Comparison of ENCODE assay signal across 8 cellular contexts in genomic region chr5:177447066-177447610, GRCh38. TPM values are rescaled to one million over a fixed set of nuclear protein-coding genes. Genes with fewer than 3 reads are reported as not detected.
DNase-seq lines count a peak whose midpoint lies in the region; ATAC-seq, FAIRE-seq and TF ChIP-seq lines count a peak whose summit lies in the region.

No MANE protein-coding gene starts in this region.

- H3K4me1 ChIP-seq in ACC112 (ENCODE audit: control insufficient read depth, insufficient read depth, low read length, unreplicated experiment) (peaks cover 11% of the 10 kb centered on the region), endothelial cell of umbilical vein (ENCODE audit: control insufficient read depth, extremely low read depth, insufficient read depth, low read length) (peaks cover 14% of the 10 kb centered on the region), muscle layer of colon (ENCODE audit: insufficient read depth, low read length) (peaks cover 15% of the 10 kb centered on the region), testis (peaks cover 16% of the 10 kb centered on the region)

- peak; percentile 31 for ATAC-seq in GM18517 (IDR thresholded peaks at IDR 0.05; ENCODE audit: unreplicated experiment)
- peak; percentile 34 for ATAC-seq in HG03039 (IDR thresholded peaks at IDR 0.05; ENCODE audit: unreplicated experiment)

- H3K36me3 ChIP-seq in ACC112 (ENCODE audit: insufficient read depth, low read length) (no peaks in the 10 kb centered on the region), endothelial cell of umbilical vein (ENCODE audit: control insufficient read depth in 2 of 2, extremely low read depth in 1 of 2, insufficient read depth in 2 of 2, low read length in 2 of 2) (peaks cover 0 to 1% of the 10 kb centered on the region in 2 experiments), muscle layer of colon (ENCODE audit: insufficient read depth, low read length) (peaks cover 5% of the 10 kb centered on the region), testis (ENCODE audit: low read depth, missing control alignments) (no peaks in the 10 kb centered on the region)

- H3K79me2 ChIP-seq in ACC112 (ENCODE audit: control insufficient read depth, insufficient read depth, low read length, unreplicated experiment) = peaks cover 8% of the 10 kb centered on the region
- no peaks in the 10 kb centered on the region for H3K79me2 ChIP-seq in endothelial cell of umbilical vein (ENCODE audit: control insufficient read depth, insufficient read depth, low read length)

- no TSS peak for BruUV-seq in endothelial cell of umbilical vein (replicated peaks; lab: Mats Ljungman, UMichigan)

- TF ChIP-seq POLR2A in endothelial cell of umbilical vein (IDR thresholded peaks at IDR 0.05; ENCODE audit: low read depth, low read length) (no peak), testis (IDR thresholded peaks at IDR 0.05) (no peak)

- intact Hi-C loops in endothelial cell of umbilical vein (cut with micrococcal nuclease) (no loop called here), testis (cut with DNase I; ENCODE audit: low total_unique reads) (no loop called here)

- DNase-seq in NCI-H226 (peak; percentile 52), endothelial cell of umbilical vein (ENCODE audit: low read depth, low spot score) (no peak), testis (peak; percentile 71)
- DNase-seq in activated CD8-positive, alpha-beta memory T cell treated with anti-CD3 and anti-CD28 coated beads for 4 hours (ENCODE audit: low read depth in 2 of 2) = peak; percentile 31 to 45

- TF ChIP-seq CTCF in endothelial cell of umbilical vein (IDR thresholded peaks at IDR 0.05; ENCODE audit: extremely low read depth in 1 of 2, insufficient read depth in 1 of 2, low read depth in 1 of 2, low read length in 2 of 2) (no peak), testis (IDR thresholded peaks at IDR 0.05) (no peak)

- POLR2A ChIA-PET in endothelial cell of umbilical vein (lab: Charles Lee) = interaction anchor here (0.6 to 1.5 kb wide), 4 partner anchors 8 to 50 kb away, joined by 3 to 7 read pairs (median 4); partner anchors contain the start of genes GRK6 and PDLIM7

- H3K27ac ChIP-seq in ACC112 (ENCODE audit: low read depth, low read length) (peak overlapping the region; percentile 91), endothelial cell of umbilical vein (ENCODE audit: insufficient read depth, low read depth, low read length) (no peak overlapping the region), muscle layer of colon (ENCODE audit: low read depth, low read length) (no peak overlapping the region), testis (no peak overlapping the region)

- H3K9me1 ChIP-seq in endothelial cell of umbilical vein (replicated peaks; ENCODE audit: control insufficient read depth, extremely low read depth, insufficient read depth, low read length) = no peaks in the 10 kb centered on the region

- FAIRE-seq in endothelial cell of umbilical vein (lab: Jason Lieb, UNC) = no peak

- H2AFZ ChIP-seq in ACC112 (ENCODE audit: low read length, unreplicated experiment) = peak overlapping the region; percentile 79
- peak overlapping the region; percentile 43 for H2AFZ ChIP-seq in endothelial cell of umbilical vein (ENCODE audit: low read depth, low read length)

- H3K9me3 ChIP-seq in endothelial cell of umbilical vein (replicated peaks; ENCODE audit: control insufficient read depth, insufficient read depth, low read length) (no peaks in the 10 kb centered on the region), muscle layer of colon (ENCODE audit: low read length) (no peaks in the 10 kb centered on the region), testis (no peaks in the 10 kb centered on the region)

- H3K4me3 ChIP-seq in ACC112 (ENCODE audit: low read depth, low read length) = peak overlapping the region; percentile 95
- H3K4me3 ChIP-seq in endothelial cell of umbilical vein (replicated peaks in 1 of 3; ENCODE audit: insufficient read depth in 1 of 3, low read depth in 1 of 3, low read length in 3 of 3) = peak overlapping the region; percentile 11 to 58 (median 18)
- H3K4me3 ChIP-seq in muscle layer of colon (ENCODE audit: low read depth in 1 of 2, low read length in 2 of 2) = peak overlapping the region; percentile 48 to 56
- H3K4me3 ChIP-seq in testis = peak overlapping the region; percentile 59 to 65

- H3K27me3 ChIP-seq in ACC112 (ENCODE audit: insufficient read depth, low read length) = no peaks in the 10 kb centered on the region
- H3K27me3 ChIP-seq in endothelial cell of umbilical vein (ENCODE audit: control insufficient read depth in 2 of 2, insufficient read depth in 2 of 2, low read length in 2 of 2) = no peaks in the 10 kb centered on the region
- peaks cover 37 to 52% of the 10 kb centered on the region in 2 donors for H3K27me3 ChIP-seq in muscle layer of colon (ENCODE audit: control insufficient read depth in 1 of 2, insufficient read depth in 2 of 2, low read length in 2 of 2)
- no peaks in the 10 kb centered on the region for H3K27me3 ChIP-seq in testis

- dilution Hi-C loops in endothelial cell of umbilical vein (cut with MboI; ENCODE audit: extremely low pct_ligation_motif_present, low sequenced_read_pairs) = no loop called here

- WGBS in testis, 2 donors = 1% methylated on average over 30 of the region's 52 CpGs; no CpG with 5 or more reads in 1 of the 2 donors

- H3K9ac ChIP-seq in endothelial cell of umbilical vein (replicated peaks; ENCODE audit: extremely low read depth, insufficient read depth, low read length) (peak overlapping the region; percentile 52), muscle layer of colon (ENCODE audit: low read length) (no peak overlapping the region)

- no peaks in the 10 kb centered on the region for H4K20me1 ChIP-seq in endothelial cell of umbilical vein (replicated peaks; ENCODE audit: control insufficient read depth, extremely low read depth, insufficient read depth, low read length)

- CTCF ChIA-PET in endothelial cell of umbilical vein (lab: Charles Lee) = interaction anchor here (0.8 to 13.5 kb wide), 12 partner anchors 8 to 137 kb away, joined by 3 to 288 read pairs (median 6); partner anchors contain the start of genes GRK6 and PFN3

- H3K4me2 ChIP-seq in endothelial cell of umbilical vein (ENCODE audit: insufficient read depth, low read length) = peak overlapping the region; percentile 65

RNA-seq across cellular contexts. Expression of gene PRR7, which starts 0.5 kb away (rescaled TPM):
- total RNA-seq in endothelial cell of umbilical vein = 5.7 and 6.5 TPM in 2 replicates
- polyA plus RNA-seq in endothelial cell of umbilical vein = 6.6 and 10.5 TPM in 2 replicates
- 1.9 and 4.7 TPM in 2 replicates for polyA plus RNA-seq in endothelial cell of umbilical vein (2011; cell fraction: cytosol; rRNA removed)
- 1.9 and 2.6 TPM in 2 replicates for polyA plus RNA-seq in endothelial cell of umbilical vein (2011; cell fraction: nucleus; rRNA removed)
- polyA plus RNA-seq in endothelial cell of umbilical vein (2012) = 2.6 and 4.7 TPM in 2 replicates
- 0.38 and 0.63 TPM in 2 replicates for polyA minus RNA-seq in endothelial cell of umbilical vein
- 6.8 TPM for polyA minus RNA-seq in endothelial cell of umbilical vein (2011; cell fraction: cytosol; rRNA and poly(A)+ RNA removed)
- polyA minus RNA-seq in endothelial cell of umbilical vein (2011; cell fraction: nucleus; rRNA and poly(A)+ RNA removed) = 0.53 and 1.8 TPM in 2 replicates
- total RNA-seq in testis = 10 to 100 TPM; 19.9 to 23.2 TPM
- 2.8 TPM for polyA plus RNA-seq in testis (ENCODE audit: insufficient read depth, low read depth, low replicate concordance)

RNA-seq across cellular contexts. Expression of gene GRK6, which starts 20.7 kb away (rescaled TPM):
- total RNA-seq in endothelial cell of umbilical vein = 36.4 and 37.0 TPM in 2 replicates
- polyA plus RNA-seq in endothelial cell of umbilical vein = 22.9 and 28.9 TPM in 2 replicates
- polyA plus RNA-seq in endothelial cell of umbilical vein (2011; cell fraction: cytosol; rRNA removed) = 26.5 and 28.2 TPM in 2 replicates
- 28.5 and 31.3 TPM in 2 replicates for polyA plus RNA-seq in endothelial cell of umbilical vein (2011; cell fraction: nucleus; rRNA removed)
- 20.7 and 22.4 TPM in 2 replicates for polyA plus RNA-seq in endothelial cell of umbilical vein (2012)
- 17.0 and 32.8 TPM in 2 replicates for polyA minus RNA-seq in endothelial cell of umbilical vein
- 11.3 TPM for polyA minus RNA-seq in endothelial cell of umbilical vein (2011; cell fraction: cytosol; rRNA and poly(A)+ RNA removed)
- 14.8 and 26.7 TPM in 2 replicates for polyA minus RNA-seq in endothelial cell of umbilical vein (2011; cell fraction: nucleus; rRNA and poly(A)+ RNA removed)
- 10 to 100 TPM; 51.8 to 57.0 TPM for total RNA-seq in testis
- 32.6 TPM for polyA plus RNA-seq in testis (ENCODE audit: insufficient read depth, low read depth, low replicate concordance)

RNA-seq across cellular contexts. Expression of gene DBN1, which starts 26.3 kb away (rescaled TPM):
- total RNA-seq in endothelial cell of umbilical vein (310 and 336 TPM in 2 replicates), testis (10 to 100 TPM; 69.6 to 83.1 TPM)
- polyA plus RNA-seq in endothelial cell of umbilical vein (198 and 267 TPM in 2 replicates), testis (ENCODE audit: insufficient read depth, low read depth, low replicate concordance) (50.5 TPM)
- polyA plus RNA-seq in endothelial cell of umbilical vein (2011; cell fraction: cytosol; rRNA removed) = 95.2 and 108 TPM in 2 replicates
- 848 and 1,132 TPM in 2 replicates for polyA plus RNA-seq in endothelial cell of umbilical vein (2011; cell fraction: nucleus; rRNA removed)
- 185 and 211 TPM in 2 replicates for polyA plus RNA-seq in endothelial cell of umbilical vein (2012)
- 158 and 165 TPM in 2 replicates for polyA minus RNA-seq in endothelial cell of umbilical vein
- 9.4 TPM for polyA minus RNA-seq in endothelial cell of umbilical vein (2011; cell fraction: cytosol; rRNA and poly(A)+ RNA removed)
- polyA minus RNA-seq in endothelial cell of umbilical vein (2011; cell fraction: nucleus; rRNA and poly(A)+ RNA removed) = 135 and 363 TPM in 2 replicates

RNA-seq across cellular contexts. Expression of gene F12, which starts 37.8 kb away (rescaled TPM):
- total RNA-seq in endothelial cell of umbilical vein = 1.00 and 1.4 TPM in 2 replicates
- 1.4 and 2.7 TPM in 2 replicates for polyA plus RNA-seq in endothelial cell of umbilical vein
- 0.66 and 1.1 TPM in 2 replicates for polyA plus RNA-seq in endothelial cell of umbilical vein (2011; cell fraction: cytosol; rRNA removed)
- polyA plus RNA-seq in endothelial cell of umbilical vein (2011; cell fraction: nucleus; rRNA removed) = 0.73 and 0.96 TPM in 2 replicates
- 1.6 and 1.7 TPM in 2 replicates for polyA plus RNA-seq in endothelial cell of umbilical vein (2012)
- polyA minus RNA-seq in endothelial cell of umbilical vein = 0.24 and 0.57 TPM in 2 replicates
- 7.9 TPM for polyA minus RNA-seq in endothelial cell of umbilical vein (2011; cell fraction: cytosol; rRNA and poly(A)+ RNA removed)
- polyA minus RNA-seq in endothelial cell of umbilical vein (2011; cell fraction: nucleus; rRNA and poly(A)+ RNA removed) = 0.29 TPM in 1 of 2 replicates, not detected in the other
- 1 to 10 TPM; 5.3 to 5.8 TPM for total RNA-seq in testis
- 4.9 TPM for polyA plus RNA-seq in testis (ENCODE audit: insufficient read depth, low read depth, low replicate concordance)

RNA-seq across cellular contexts. Expression of gene PFN3, which starts 46.7 kb away (rescaled TPM):
- total RNA-seq in endothelial cell of umbilical vein = not detected in 2 replicates
- polyA plus RNA-seq in endothelial cell of umbilical vein = not detected in 2 replicates
- not detected in 2 replicates for polyA plus RNA-seq in endothelial cell of umbilical vein (2011; cell fraction: cytosol; rRNA removed)
- polyA plus RNA-seq in endothelial cell of umbilical vein (2011; cell fraction: nucleus; rRNA removed) = not detected in 2 replicates
- not detected in 2 replicates for polyA plus RNA-seq in endothelial cell of umbilical vein (2012)
- polyA minus RNA-seq in endothelial cell of umbilical vein = not detected in 2 replicates
- polyA minus RNA-seq in endothelial cell of umbilical vein (2011; cell fraction: cytosol; rRNA and poly(A)+ RNA removed) = not detected
- polyA minus RNA-seq in endothelial cell of umbilical vein (2011; cell fraction: nucleus; rRNA and poly(A)+ RNA removed) = not detected in 2 replicates
- total RNA-seq in testis = 10 to 100 TPM; 27.5 to 45.7 TPM
- polyA plus RNA-seq in testis (ENCODE audit: insufficient read depth, low read depth, low replicate concordance) = 7.4 TPM

Comparison
In these comparisons a context has a peak if more than half of its experiments do, and no peak if none do; other contexts are left out.
1. H3K4me3 ChIP-seq: peak in every context shown above with its lines; median percentile 95 in ACC112; 62 in testis; 52 in muscle layer of colon; 18 in endothelial cell of umbilical vein.